In genomic region chr1:158016651-158017335, GRCh38 we compare ENCODE assay signal across 12 cellular contexts. TPM values are rescaled to one million over a fixed set of nuclear protein-coding genes. Genes with fewer than 3 reads are reported as not detected.
A peak's percentile ranks its signal among the peaks of the same experiment; 100 is the strongest.
DNase-seq lines count a peak whose midpoint lies in the region; ATAC-seq and TF ChIP-seq lines count a peak whose summit lies in the region.
"Had no signal": no experiment of that assay in that cellular context is flagged by ENCODE, and none has a peak within 500 bp of the region (broad histone marks: within the 10 kb centered on the region; RNA-seq: fewer than 3 reads in every experiment).

No MANE protein-coding gene starts in this region.

- CTCF ChIA-PET in Panc1 (lab: Charles Lee), result interaction anchor here (0.7 kb wide), 1 partner anchor 658 kb away, joined by 5 read pairs; no protein-coding TSS in a partner anchor
- CTCF ChIA-PET in mammary epithelial cell (lab: Charles Lee; ENCODE audit: low non-redundant PET), result no interaction called here
- CTCF ChIA-PET in activated CD4-positive, alpha-beta memory T cell treated with anti-CD3 and anti-CD28 coated beads for 36 hours (lab: Charles Lee), result interaction anchor here (0.7 kb wide), 1 partner anchor 25 kb away, joined by 3 read pairs; no protein-coding TSS in a partner anchor

- peak overlapping the region; percentile 8 for H3K18ac ChIP-seq in mesendoderm (ENCODE audit: low read length)

- H2BK120ac ChIP-seq in mesendoderm (ENCODE audit: low read depth, low read length), result no peak overlapping the region

- H4K8ac ChIP-seq in mesendoderm (ENCODE audit: low read depth, low read length), result no peak overlapping the region

- H2BK15ac ChIP-seq in mesendoderm (replicated peaks; ENCODE audit: low read depth), result no peak overlapping the region

- H3K27ac Mint-ChIP-seq in activated CD4-positive, alpha-beta memory T cell treated with anti-CD3 and anti-CD28 coated beads for 36 hours, result no peak overlapping the region
- no peak overlapping the region for H3K27ac Mint-ChIP-seq in activated T-helper 17 cell treated with anti-CD3 and anti-CD28 coated beads, Interleukin-2, amount 50 U/mL, for 72 hours

- no peak for ATAC-seq in Panc1
- ATAC-seq in activated T-helper 17 cell treated with anti-CD3 and anti-CD28 coated beads, Interleukin-2, amount 50 U/mL, for 72 hours (replicated peaks), result no peak

- H3K27me3 Mint-ChIP-seq in activated CD4-positive, alpha-beta memory T cell treated with anti-CD3 and anti-CD28 coated beads for 36 hours, result peaks cover 21% of the 10 kb centered on the region
- H3K27me3 Mint-ChIP-seq in activated T-helper 17 cell treated with anti-CD3 and anti-CD28 coated beads, Interleukin-2, amount 50 U/mL, for 72 hours, result peaks cover 33% of the 10 kb centered on the region

- no peaks in the 10 kb centered on the region for H3K36me3 Mint-ChIP-seq in activated CD4-positive, alpha-beta memory T cell treated with anti-CD3 and anti-CD28 coated beads for 36 hours
- no peaks in the 10 kb centered on the region for H3K36me3 Mint-ChIP-seq in activated T-helper 17 cell treated with anti-CD3 and anti-CD28 coated beads, Interleukin-2, amount 50 U/mL, for 72 hours (ENCODE audit: low read depth)

- peak overlapping the region; percentile 48 for H3K9ac ChIP-seq in mammary epithelial cell (ENCODE audit: insufficient read depth, low read length)
- peak overlapping the region; percentile 32 for H3K9ac ChIP-seq in mesendoderm (ENCODE audit: low read length)

- 8% methylated on average over 9 of the region's 10 CpGs for WGBS in mammary epithelial cell (ENCODE audit: low coverage, missing lambda C conversion rate)
- WGBS in mesendoderm (ENCODE audit: extremely low coverage, insufficient coverage, low lambda C conversion rate), result no CpG with 5 or more reads among the region's 10 CpGs
- WGBS in transverse colon (ENCODE audit: low coverage in 1 of 2), 2 donors, result 59 to 67% methylated on average over 6 to 10 of the region's 10 CpGs

- peak overlapping the region; percentile 70 for H3K56ac ChIP-seq in mesendoderm (ENCODE audit: low read length)

- H3K27ac ChIP-seq in Panc1 (ENCODE audit: low read length) (peak overlapping the region; percentile 98), mammary epithelial cell (ENCODE audit: insufficient read depth, low read depth, low read length) (peak overlapping the region; percentile 76), mesendoderm (ENCODE audit: low read depth, low read length) (peak overlapping the region; percentile 7), transverse colon (peak overlapping the region; percentile 75 to 91 (median 82))

- peak overlapping the region; percentile 60 for H4K5ac ChIP-seq in mesendoderm (ENCODE audit: low read length)

- H3K36me3 ChIP-seq in Panc1 (ENCODE audit: control insufficient read depth, insufficient read depth, low read length), result peaks cover 4% of the 10 kb centered on the region
- peaks cover 7% of the 10 kb centered on the region for H3K36me3 ChIP-seq in mammary epithelial cell (ENCODE audit: insufficient read depth, low read length)
- H3K36me3 ChIP-seq in mesendoderm (ENCODE audit: control insufficient read depth, insufficient read depth, low read length), result no peaks in the 10 kb centered on the region
- no peaks in the 10 kb centered on the region for H3K36me3 ChIP-seq in transverse colon

- no peaks in the 10 kb centered on the region for H3K4me1 Mint-ChIP-seq in activated CD4-positive, alpha-beta memory T cell treated with anti-CD3 and anti-CD28 coated beads for 36 hours (ENCODE audit: low read depth)
- no peaks in the 10 kb centered on the region for H3K4me1 Mint-ChIP-seq in activated T-helper 17 cell treated with anti-CD3 and anti-CD28 coated beads, Interleukin-2, amount 50 U/mL, for 72 hours

- TF ChIP-seq EP300 in transverse colon (IDR thresholded peaks at IDR 0.05; ENCODE audit: low read depth), result no peak

- TF ChIP-seq CTCF in Panc1 (IDR thresholded peaks at IDR 0.05) (no peak), mammary epithelial cell (conservative IDR thresholded peaks at IDR 0.05 in 1 of 2, IDR thresholded peaks at IDR 0.05 in 1 of 2; ENCODE audit: extremely low read depth in 1 of 2, insufficient read depth in 1 of 2, low read depth in 1 of 2, low read length in 2 of 2) (no peak), transverse colon (IDR thresholded peaks at IDR 0.05) (no peak)

- intact Hi-C loops in Panc1 (cut with micrococcal nuclease; ENCODE audit: unreplicated experiment), result no loop called here
- intact Hi-C loops in mammary epithelial cell (cut with micrococcal nuclease), result no loop called here
- intact Hi-C loops in transverse colon (cut with DNase I; ENCODE audit: low total_unique reads), result no loop called here
- intact Hi-C loops in activated CD4-positive, alpha-beta memory T cell treated with anti-CD3 and anti-CD28 coated beads for 36 hours (cut with micrococcal nuclease), result no loop called here

- TF ChIP-seq POLR2A in transverse colon (IDR thresholded peaks at IDR 0.05), result no peak

- H3K27me3 ChIP-seq in Panc1 (ENCODE audit: control insufficient read depth, insufficient read depth, low read length), result no peaks in the 10 kb centered on the region
- H3K27me3 ChIP-seq in mammary epithelial cell (ENCODE audit: insufficient read depth, low read length), result no peaks in the 10 kb centered on the region
- H3K27me3 ChIP-seq in mesendoderm (ENCODE audit: insufficient read depth, low read length, poor library complexity), result no peaks in the 10 kb centered on the region
- no peaks in the 10 kb centered on the region for H3K27me3 ChIP-seq in transverse colon

- H3K4ac ChIP-seq in mesendoderm (ENCODE audit: low read depth, low read length), result no peak overlapping the region

- H3K4me2 ChIP-seq in mammary epithelial cell (ENCODE audit: insufficient read depth, low read depth, low read length) (peak overlapping the region; percentile 72), mesendoderm (ENCODE audit: low read length) (no peak overlapping the region)

- no peak overlapping the region for H3K4me3 ChIP-seq in Panc1 (ENCODE audit: low read depth in 2 of 2, low read length in 2 of 2)
- no peak overlapping the region for H3K4me3 ChIP-seq in mammary epithelial cell (replicated peaks in 1 of 3; ENCODE audit: insufficient read depth in 1 of 3, low read depth in 2 of 3, low read length in 3 of 3)
- H3K4me3 ChIP-seq in mesendoderm (ENCODE audit: low read length), result no peak overlapping the region
- no peak overlapping the region for H3K4me3 ChIP-seq in transverse colon
- H3K4me3 ChIP-seq: HAP-1, lung had no signal

- H3K9me3 ChIP-seq in Panc1 (ENCODE audit: control insufficient read depth, insufficient read depth, low read depth, low read length) (no peaks in the 10 kb centered on the region), mammary epithelial cell (replicated peaks; ENCODE audit: insufficient read depth, low read length) (no peaks in the 10 kb centered on the region), transverse colon (no peaks in the 10 kb centered on the region)
- H3K9me3 ChIP-seq: HAP-1 had no signal

- H2AK5ac ChIP-seq in mesendoderm (ENCODE audit: low read length), result peak overlapping the region; percentile 32

- POLR2A ChIA-PET in Panc1 (lab: Charles Lee), result no interaction called here
- POLR2A ChIA-PET in activated CD4-positive, alpha-beta memory T cell treated with anti-CD3 and anti-CD28 coated beads for 36 hours (lab: Charles Lee), result no interaction called here

- peak overlapping the region; percentile 28 for H2BK5ac ChIP-seq in mesendoderm (ENCODE audit: low read length)

- no peaks in the 10 kb centered on the region for H3K9me3 Mint-ChIP-seq in activated CD4-positive, alpha-beta memory T cell treated with anti-CD3 and anti-CD28 coated beads for 36 hours
- H3K9me3 Mint-ChIP-seq in activated T-helper 17 cell treated with anti-CD3 and anti-CD28 coated beads, Interleukin-2, amount 50 U/mL, for 72 hours, result no peaks in the 10 kb centered on the region

- DNase-seq in Panc1 (ENCODE audit: low read depth, low spot score) (no peak), mammary epithelial cell (peak; percentile 75), mesendoderm (peak; percentile 74), transverse colon (no peak), NCI-H2029 treated with DMSO at 0.1 percent for 48 hours (lab: John Stamatoyannopoulos, UW) (no peak)
- DNase-seq in activated CD4-positive, alpha-beta memory T cell treated with anti-CD3 and anti-CD28 coated beads for 36 hours, result no peak
- DNase-seq: activated T-cell treated with anti-CD3 and anti-CD28 coated beads, Interleukin-2, amount 50 U/mL, for 48 hours; KBM-7; retina had no signal

- H4K20me1 ChIP-seq in mammary epithelial cell (ENCODE audit: insufficient read depth, low read length), result no peaks in the 10 kb centered on the region

- no TSS peak for BruUV-seq in Panc1 (replicated peaks; lab: Mats Ljungman, UMichigan)
- BruUV-seq in mammary epithelial cell (replicated peaks; lab: Mats Ljungman, UMichigan), result no TSS peak

- H3K4me1 ChIP-seq in Panc1 (ENCODE audit: control insufficient read depth, insufficient read depth, low read length) (peaks cover 95% of the 10 kb centered on the region), mammary epithelial cell (ENCODE audit: insufficient read depth, low read length) (peaks cover 93% of the 10 kb centered on the region), mesendoderm (ENCODE audit: control insufficient read depth, low read depth, low read length) (peaks cover 35% of the 10 kb centered on the region), transverse colon (peaks cover 33 to 73% (median 49%) of the 10 kb centered on the region in 4 donors)

- H3K79me1 ChIP-seq in mesendoderm (ENCODE audit: low read length), result peaks cover 25% of the 10 kb centered on the region

- H3K79me2 ChIP-seq in mammary epithelial cell (ENCODE audit: insufficient read depth, low read length) (peaks cover 85% of the 10 kb centered on the region), mesendoderm (ENCODE audit: control insufficient read depth, insufficient read depth, low read length) (peaks cover 40% of the 10 kb centered on the region)

- dilution Hi-C loops in mammary epithelial cell (cut with HindIII; ENCODE audit: low sequenced_read_pairs), result no loop called here

- in situ Hi-C loops in Panc1 (cut with HindIII; ENCODE audit: low pct_unique_long_range_greater_than_20kb, low sequenced_read_pairs), result no loop called here
- in situ Hi-C loops in mammary epithelial cell (cut with MboI; ENCODE audit: low sequenced_read_pairs in 2 of 2), result no loop called here
- in situ Hi-C loops in transverse colon (cut with MboI; ENCODE audit: low pct_ligation_motif_present in 1 of 4, low pct_unique_long_range_greater_than_20kb in 1 of 4, low sequenced_read_pairs in 3 of 4), result no loop called here

- H2AFZ ChIP-seq in mammary epithelial cell (ENCODE audit: low read depth, low read length), result no peak overlapping the region

- no peak overlapping the region for H3K4me3 Mint-ChIP-seq in activated CD4-positive, alpha-beta memory T cell treated with anti-CD3 and anti-CD28 coated beads for 36 hours
- H3K4me3 Mint-ChIP-seq in activated T-helper 17 cell treated with anti-CD3 and anti-CD28 coated beads, Interleukin-2, amount 50 U/mL, for 72 hours, result no peak overlapping the region

- no peak overlapping the region for H3K23ac ChIP-seq in mesendoderm (ENCODE audit: low read length)

RNA-seq across cellular contexts. Expression of gene KIRREL1, which starts 23.3 kb away (rescaled TPM):
- total RNA-seq in Panc1 (2021; ENCODE audit: unreplicated experiment), result 145 TPM
- polyA plus RNA-seq in Panc1 (2012; ENCODE audit: insufficient read length), result 95.3 TPM
- 100 to 1,000 TPM in 1 of 2 donors, 10 to 100 TPM in 1; 92.2 to 130 TPM for total RNA-seq in mammary epithelial cell
- polyA plus RNA-seq in mammary epithelial cell, result 43.7 TPM
- polyA minus RNA-seq in mammary epithelial cell, result 159 TPM
- 19.9 TPM for polyA plus RNA-seq in mesendoderm (2013, experiment 1 of 2)
- 19.5 TPM for polyA plus RNA-seq in mesendoderm (2013, experiment 2 of 2)
- total RNA-seq in transverse colon, result 10 to 100 TPM in 2 of 4 donors, 1 to 10 TPM in 2; 8.2 to 18.3 (median 12.6) TPM
- total RNA-seq in activated CD4-positive, alpha-beta memory T cell treated with anti-CD3 and anti-CD28 coated beads for 36 hours, result not detected
- total RNA-seq in activated T-helper 17 cell treated with anti-CD3 and anti-CD28 coated beads, Interleukin-2, amount 50 U/mL, for 72 hours, result under 1 TPM in 1 of 2 donors, not detected in 1; 0.08 TPM

Comparison
In these comparisons a context has a peak if more than half of its experiments do, and no peak if none do; other contexts are left out.
1. DNase-seq: peak in mammary epithelial cell (single experiment) and mesendoderm (single experiment); none in Panc1 (single experiment), transverse colon (single experiment), activated CD4-positive, alpha-beta memory T cell treated with anti-CD3 and anti-CD28 coated beads for 36 hours (single experiment) and NCI-H2029 treated with DMSO at 0.1 percent for 48 hours (single experiment).
2. H3K27ac ChIP-seq: peak in every context shown above with its lines; median percentile 98 in Panc1; 82 in transverse colon; 76 in mammary epithelial cell; 7 in mesendoderm.
3. RNA of gene KIRREL1, which starts 23.3 kb away (total RNA-seq): 145 TPM in Panc1 (single experiment), 92.2 to 130 TPM in mammary epithelial cell and 8.2 to 18.3 TPM in transverse colon; 0.08 TPM in activated T-helper 17 cell treated with anti-CD3 and anti-CD28 coated beads, Interleukin-2, amount 50 U/mL, for 72 hours and not detected in activated CD4-positive, alpha-beta memory T cell treated with anti-CD3 and anti-CD28 coated beads for 36 hours; every median in the first group is over 4 times any median in the second.